ENCODE assay signal across 18 cellular contexts in genomic region chr5:133319905-133320520, GRCh38.
DNase-seq lines count a peak whose midpoint lies in the region; ATAC-seq, FAIRE-seq and TF ChIP-seq lines count a peak whose summit lies in the region.
"Had no signal": no experiment of that assay in that cellular context is flagged by ENCODE, and none has a peak within 500 bp of the region (broad histone marks: within the 10 kb centered on the region; RNA-seq: fewer than 3 reads in every experiment).

No MANE protein-coding gene starts in this region.

- intact Hi-C loops in kidney (cut with DNase I) (no loop called here), thyroid gland (cut with DNase I) (no loop called here)

- H3K27ac ChIP-seq in GM23338 (ENCODE audit: low read depth) (no peak overlapping the region), kidney (ENCODE audit: low read depth in 2 of 2, low read length in 2 of 2) (no peak overlapping the region), thyroid gland (no peak overlapping the region)
- H3K27ac ChIP-seq: gastrocnemius medialis had no signal

- H3K4me3 ChIP-seq in BE2C (ENCODE audit: low read depth, low read length) (no peak overlapping the region), GM23338 (0 out of 2 replicates have a peak overlapping the region, but pooled peaks have one; percentile 23), kidney (ENCODE audit: low read length in 2 of 2) (no peak overlapping the region), thyroid gland (replicated peaks in 1 of 3) (no peak overlapping the region)
- H3K4me3 ChIP-seq: gastrocnemius medialis had no signal

- H3K4me2 ChIP-seq in GM23338: peak overlapping the region; percentile 45

- H3K27me3 ChIP-seq in BE2C (no peaks in the 10 kb centered on the region), GM23338 (ENCODE audit: insufficient read depth) (no peaks in the 10 kb centered on the region), thyroid gland (no peaks in the 10 kb centered on the region)
- H3K27me3 ChIP-seq: gastrocnemius medialis had no signal

- peak; percentile 53 for ATAC-seq in GM23338
- ATAC-seq in T-helper 17 cell: no peak
- ATAC-seq: activated T-cell treated with anti-CD3 and anti-CD28 coated beads, Interleukin-2, amount 50 U/mL, for 72 hours; gastrocnemius medialis; stimulated activated effector memory CD8-positive, alpha-beta T cell treated with anti-CD3 and anti-CD28 coated beads, Interleukin-12 subunit alpha, Interleukin-12 subunit beta, amount 100 ng/mL, for 72 hours had no signal

- no peaks in the 10 kb centered on the region for H3K36me3 ChIP-seq in BE2C
- no peaks in the 10 kb centered on the region for H3K36me3 ChIP-seq in GM23338 (ENCODE audit: insufficient read depth)
- no peaks in the 10 kb centered on the region for H3K36me3 ChIP-seq in kidney (ENCODE audit: control insufficient read depth in 1 of 2, insufficient read depth in 2 of 2, low read length in 2 of 2)
- H3K36me3 ChIP-seq in thyroid gland: no peaks in the 10 kb centered on the region
- H3K36me3 ChIP-seq: gastrocnemius medialis had no signal

- no peak overlapping the region for H3K9ac ChIP-seq in kidney (ENCODE audit: low read length in 2 of 2)

- no peaks in the 10 kb centered on the region for H3K36me3 Mint-ChIP-seq in GM23338 (ENCODE audit: low read depth)
- no peaks in the 10 kb centered on the region for H3K36me3 Mint-ChIP-seq in T-helper 17 cell (ENCODE audit: low read depth)

- H3K27me3 Mint-ChIP-seq in GM23338 (ENCODE audit: insufficient read depth, low read depth, poor library complexity): peaks cover 15% of the 10 kb centered on the region
- no peaks in the 10 kb centered on the region for H3K27me3 Mint-ChIP-seq in T-helper 17 cell

- no peak overlapping the region for H3K27ac Mint-ChIP-seq in GM23338
- peak overlapping the region; percentile 32 for H3K27ac Mint-ChIP-seq in T-helper 17 cell
- H3K27ac Mint-ChIP-seq: activated T-cell treated with anti-CD3 and anti-CD28 coated beads, Interleukin-2, amount 50 U/mL, for 72 hours; stimulated activated effector memory CD8-positive, alpha-beta T cell treated with anti-CD3 and anti-CD28 coated beads, Interleukin-12 subunit alpha, Interleukin-12 subunit beta, amount 100 ng/mL, for 72 hours had no signal

- H2AFZ ChIP-seq in GM23338: 0 out of 2 replicates have a peak overlapping the region, but pooled peaks have one; percentile 2

- 65 to 69% methylated on average over 5 of the region's 5 CpGs for WGBS in thyroid gland, 2 donors

- peaks cover 15% of the 10 kb centered on the region for H3K4me1 Mint-ChIP-seq in GM23338
- peaks cover 4% of the 10 kb centered on the region for H3K4me1 Mint-ChIP-seq in T-helper 17 cell

- FAIRE-seq in kidney (lab: Jason Lieb, UNC): no peak
- FAIRE-seq: islet of Langerhans had no signal

- H3K4me3 Mint-ChIP-seq in GM23338 (no peak overlapping the region; the same call in 2 of the 3 replicates), T-helper 17 cell (no peak overlapping the region)
- H3K4me3 Mint-ChIP-seq: activated T-cell treated with anti-CD3 and anti-CD28 coated beads, Interleukin-2, amount 50 U/mL, for 72 hours; stimulated activated effector memory CD8-positive, alpha-beta T cell treated with anti-CD3 and anti-CD28 coated beads, Interleukin-12 subunit alpha, Interleukin-12 subunit beta, amount 100 ng/mL, for 72 hours had no signal

- H3K9me2 ChIP-seq in GM23338 (ENCODE audit: insufficient read depth): no peaks in the 10 kb centered on the region

- H3F3A ChIP-seq in GM23338 (replicated peaks; ENCODE audit: low read depth): no peaks in the 10 kb centered on the region

- no peaks in the 10 kb centered on the region for H4K20me1 ChIP-seq in GM23338 (replicated peaks; ENCODE audit: insufficient read depth)

- H3K4me1 ChIP-seq in BE2C (no peaks in the 10 kb centered on the region), GM23338 (ENCODE audit: insufficient read depth) (peaks cover 6% of the 10 kb centered on the region), kidney (ENCODE audit: control insufficient read depth in 1 of 2, insufficient read depth in 1 of 2, low read depth in 1 of 2, low read length in 2 of 2) (no peaks in the 10 kb centered on the region), thyroid gland (no peaks in the 10 kb centered on the region)
- H3K4me1 ChIP-seq: gastrocnemius medialis had no signal

- no peak for TF ChIP-seq POLR2A in thyroid gland (IDR thresholded peaks at IDR 0.05)

- H3K9me3 ChIP-seq in BE2C (no peaks in the 10 kb centered on the region), T-helper 17 cell (ENCODE audit: control insufficient read depth, low read length, poor library complexity, severe bottlenecking) (no peaks in the 10 kb centered on the region), kidney (ENCODE audit: control insufficient read depth in 1 of 2, low read length in 2 of 2) (no peaks in the 10 kb centered on the region), thyroid gland (no peaks in the 10 kb centered on the region)
- H3K9me3 ChIP-seq: gastrocnemius medialis had no signal

- TF ChIP-seq CTCF in BE2C (IDR thresholded peaks at IDR 0.05; ENCODE audit: low read depth, low read length): peak; percentile 31
- TF ChIP-seq CTCF in GM23338 (conservative IDR thresholded peaks at IDR 0.05; ENCODE audit: low read depth in 2 of 2): peak in 1 of 2 experiments; percentile 26; a peak in 1 of 4 replicates
- TF ChIP-seq CTCF in kidney (IDR thresholded peaks at IDR 0.05; ENCODE audit: borderline replicate concordance, extremely low read depth, insufficient read depth): peak; percentile 8
- no peak for TF ChIP-seq CTCF in thyroid gland (IDR thresholded peaks at IDR 0.05)

- H3K79me2 ChIP-seq in GM23338 (replicated peaks; ENCODE audit: insufficient read depth): no peaks in the 10 kb centered on the region

- no peaks in the 10 kb centered on the region for H3K9me3 Mint-ChIP-seq in GM23338
- H3K9me3 Mint-ChIP-seq: activated T-cell treated with anti-CD3 and anti-CD28 coated beads, Interleukin-2, amount 50 U/mL, for 72 hours; stimulated activated effector memory CD8-positive, alpha-beta T cell treated with anti-CD3 and anti-CD28 coated beads, Interleukin-12 subunit alpha, Interleukin-12 subunit beta, amount 100 ng/mL, for 72 hours had no signal

- DNase-seq in BE2C (no peak), GM23338 (ENCODE audit: low spot score) (peak; percentile 42), T-helper 17 cell (no peak), kidney (no peak), thyroid gland (no peak), AG08396 (ENCODE audit: low spot score) (no peak), NOMO-1 treated with dmso at 0.1 percent for 144 hours (lab: John Stamatoyannopoulos, UW; ENCODE audit: unreplicated experiment) (no peak)
- DNase-seq in activated CD4-positive, CD25-positive, alpha-beta regulatory T cell (lab: John Stamatoyannopoulos, UW): no peak
- DNase-seq: activated T-cell treated with anti-CD3 and anti-CD28 coated beads, Interleukin-2, amount 50 U/mL, for 72 hours; amygdala; gastrocnemius medialis; KBM-7; NCI-H187 treated with DMSO at 0.1 percent for 48 hours; NCI-H82; retina; stimulated activated CD4-positive, alpha-beta T cell treated with anti-CD3 and anti-CD28 coated beads, Interleukin-2, amount 100 ng/mL, for 48 hours had no signal

TF ChIP-seq in GM23338, 12 proteins besides CTCF, POLR2A, EP300 and RAD21 (continues in another document):
- TF ChIP-seq ZNF331 (CRISPR knock-in tag; IDR thresholded peaks at IDR 0.05; ENCODE audit: low read depth) (no peak), NANOG (IDR thresholded peaks at IDR 0.05; ENCODE audit: borderline replicate concordance) (no peak), JUNB (IDR thresholded peaks at IDR 0.05; ENCODE audit: unreplicated experiment) (no peak)

Comparison
In these comparisons a context has a peak if more than half of its experiments do, and no peak if none do; other contexts are left out.
1. CTCF ChIP-seq: peak in BE2C (single experiment) and kidney (single experiment); none in thyroid gland (0 of 6).